In the genomic region with DNA sequence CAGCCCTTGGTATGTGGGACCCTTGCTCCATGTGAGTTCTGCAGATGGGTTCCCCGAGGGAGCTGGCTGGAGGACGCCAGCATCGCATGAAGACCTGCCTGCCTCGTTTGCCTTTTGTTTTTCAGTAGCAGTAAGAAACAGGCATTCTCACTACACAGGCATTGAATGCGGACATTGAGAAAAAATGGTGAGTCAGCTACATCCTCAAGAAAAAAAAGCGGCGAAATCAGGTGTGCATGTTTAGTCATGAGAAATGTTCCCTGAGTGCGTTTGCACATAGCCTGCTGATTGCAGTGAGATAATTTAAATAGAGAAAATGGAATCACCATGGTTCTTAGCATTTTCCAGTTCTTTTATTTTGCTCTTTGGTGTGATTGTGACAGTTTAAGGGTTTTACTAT, we compare ENCODE assay signal across 18 cellular contexts. TPM values are rescaled to one million over a fixed set of nuclear protein-coding genes. Genes with fewer than 3 reads are reported as not detected.
A peak's percentile ranks its signal among the peaks of the same experiment; 100 is the strongest.
DNase-seq lines count a peak whose midpoint lies in the region; ATAC-seq and TF ChIP-seq lines count a peak whose summit lies in the region.
"Had no signal": no experiment of that assay in that cellular context is flagged by ENCODE, and none has a peak within 500 bp of the region (broad histone marks: within the 10 kb centered on the region; RNA-seq: fewer than 3 reads in every experiment).

No MANE protein-coding gene starts in this region.

- in situ Hi-C loops in GM13977 (cut with MboI; ENCODE audit: low pct_unique_long_range_greater_than_20kb, low sequenced_read_pairs, unreplicated experiment), result no loop called here

- H3K9me3 Mint-ChIP-seq in CD14-positive monocyte, result peaks cover 0 to 6% (median 2%) of the 10 kb centered on the region in 7 donors
- H3K9me3 Mint-ChIP-seq: activated naive CD8-positive, alpha-beta T cell treated with anti-CD3 and anti-CD28 coated beads, Interleukin-2, amount 10 ng/mL, durations not matched to agents 7 days and 5 days had no signal

- peak overlapping the region in 36 of 59 donors; percentile 0 to 78 (median 52) for H3K27ac ChIP-seq in dorsolateral prefrontal cortex
- H3K27ac ChIP-seq: VCaP had no signal

- H3K27me3 ChIP-seq in H7 (ENCODE audit: control insufficient read depth, insufficient read depth, low read length) (no peaks in the 10 kb centered on the region), dorsolateral prefrontal cortex (peaks cover 0 to 54% (median 9%) of the 10 kb centered on the region in 45 donors), neuron (ENCODE audit: insufficient read depth, low read length) (no peaks in the 10 kb centered on the region)

- H3K4me3 Mint-ChIP-seq in CD14-positive monocyte, result no peak overlapping the region
- H3K4me3 Mint-ChIP-seq: activated CD8-positive, alpha-beta memory T cell treated with anti-CD3 and anti-CD28 coated beads, Interleukin-2, amount 10 ng/mL, durations not matched to agents 7 days and 5 days; activated naive CD8-positive, alpha-beta T cell treated with anti-CD3 and anti-CD28 coated beads, Interleukin-2, amount 10 ng/mL, durations not matched to agents 7 days and 5 days had no signal

- no peak overlapping the region for H2AFZ ChIP-seq in neuron (ENCODE audit: low read depth, low read length)

- intact Hi-C loops in dorsolateral prefrontal cortex (cut with DNase I) (no loop called here), CD14-positive monocyte (cut with micrococcal nuclease) (no loop called here)

- H3K9me3 ChIP-seq in neuron (ENCODE audit: low read length), result no peaks in the 10 kb centered on the region
- H3K9me3 ChIP-seq: SK-N-SH had no signal

- TF ChIP-seq CTCF in dorsolateral prefrontal cortex (IDR thresholded peaks at IDR 0.05 in 54 of 56, conservative IDR thresholded peaks at IDR 0.05 in 2 of 56; ENCODE audit: low read depth in 1 of 56, partially characterized antibody in 56 of 56) (no peak), CD14-positive monocyte (IDR thresholded peaks at IDR 0.05) (no peak), GM13977 (IDR thresholded peaks at IDR 0.05; ENCODE audit: extremely low read depth, insufficient read depth, missing control alignments) (no peak)

- DNase-seq in H7, result peak; percentile 52
- DNase-seq in RKO (ENCODE audit: low spot score), result peak; percentile 47
- DNase-seq in dorsolateral prefrontal cortex, result no peak
- DNase-seq in CD14-positive monocyte (ENCODE audit: low spot score), result no peak
- no peak for DNase-seq in GM13977 (ENCODE audit: low spot score)
- DNase-seq: activated CD8-positive, alpha-beta memory T cell treated with anti-CD3 and anti-CD28 coated beads, Interleukin-2, amount 10 ng/mL, durations not matched to agents 7 days and 5 days; activated naive CD8-positive, alpha-beta T cell treated with anti-CD3 and anti-CD28 coated beads, Interleukin-2, amount 10 ng/mL, durations not matched to agents 7 days and 5 days; AML-193; Kasumi-1; NCI-H1930 had no signal

- no peak overlapping the region for H3K4me3 ChIP-seq in H7 (ENCODE audit: insufficient read depth, low read depth, low read length)
- peak overlapping the region; percentile 3 to 66 (median 46) for H3K4me3 ChIP-seq in dorsolateral prefrontal cortex
- H3K4me3 ChIP-seq in neuron (ENCODE audit: low read length), result peak overlapping the region; percentile 61

- peaks cover 1 to 21% (median 18%) of the 10 kb centered on the region in 3 donors for H3K27me3 Mint-ChIP-seq in CD14-positive monocyte (ENCODE audit: low read depth in 3 of 3)
- H3K27me3 Mint-ChIP-seq: progenitor cell of endocrine pancreas had no signal

- peaks cover 21% of the 10 kb centered on the region for H3K4me1 ChIP-seq in neuron (ENCODE audit: insufficient read depth, low read length)

- ATAC-seq in HG03025 (IDR thresholded peaks at IDR 0.05; ENCODE audit: low FRiP score, unreplicated experiment) (no peak), HG02852 (IDR thresholded peaks at IDR 0.05; ENCODE audit: unreplicated experiment) (no peak)
- ATAC-seq: activated CD8-positive, alpha-beta memory T cell treated with anti-CD3 and anti-CD28 coated beads, Interleukin-2, amount 10 ng/mL, durations not matched to agents 7 days and 5 days had no signal

- no peaks in the 10 kb centered on the region for H3K36me3 ChIP-seq in H7 (replicated peaks; ENCODE audit: control insufficient read depth, insufficient read depth, low read length)
- no peaks in the 10 kb centered on the region for H3K36me3 ChIP-seq in neuron (ENCODE audit: insufficient read depth, low read length)

- H3K36me3 Mint-ChIP-seq in CD14-positive monocyte, result no peaks in the 10 kb centered on the region
- H3K36me3 Mint-ChIP-seq: activated CD8-positive, alpha-beta memory T cell treated with anti-CD3 and anti-CD28 coated beads, Interleukin-2, amount 10 ng/mL, durations not matched to agents 7 days and 5 days; activated naive CD8-positive, alpha-beta T cell treated with anti-CD3 and anti-CD28 coated beads, Interleukin-2, amount 10 ng/mL, durations not matched to agents 7 days and 5 days had no signal

- peaks cover 4% of the 10 kb centered on the region for H3K4me1 Mint-ChIP-seq in CD14-positive monocyte
- H3K4me1 Mint-ChIP-seq: activated naive CD8-positive, alpha-beta T cell treated with anti-CD3 and anti-CD28 coated beads, Interleukin-2, amount 10 ng/mL, durations not matched to agents 7 days and 5 days had no signal

- no peak overlapping the region for H3K27ac Mint-ChIP-seq in CD14-positive monocyte
- H3K27ac Mint-ChIP-seq: activated CD8-positive, alpha-beta memory T cell treated with anti-CD3 and anti-CD28 coated beads, Interleukin-2, amount 10 ng/mL, durations not matched to agents 7 days and 5 days; activated naive CD8-positive, alpha-beta T cell treated with anti-CD3 and anti-CD28 coated beads, Interleukin-2, amount 10 ng/mL, durations not matched to agents 7 days and 5 days had no signal

RNA-seq across cellular contexts. Expression of gene CLDN34, which starts 54.1 kb away (rescaled TPM):
- total RNA-seq in H7 (2014; rRNA removed; shearing (Covaris generic)), result 0.52 TPM in 1 of 2 replicates, not detected in the other
- 1 to 10 TPM in 81 of 120 experiments, under 1 TPM in 25, not detected in 14; 0.45 to 5.5 (median 1.4) TPM for total RNA-seq in dorsolateral prefrontal cortex
- not detected for polyA plus RNA-seq in CD14-positive monocyte
- total RNA-seq: activated CD8-positive, alpha-beta memory T cell treated with anti-CD3 and anti-CD28 coated beads, Interleukin-2, amount 10 ng/mL, durations not matched to agents 7 days and 5 days; activated naive CD8-positive, alpha-beta T cell treated with anti-CD3 and anti-CD28 coated beads, Interleukin-2, amount 10 ng/mL, durations not matched to agents 7 days and 5 days; mononuclear cell had no signal
- polyA plus RNA-seq: SK-N-SH, urinary bladder had no signal

Comparison
In these comparisons a context has a peak if more than half of its experiments do, and no peak if none do; other contexts are left out.
1. DNase-seq: peak in H7 (single experiment) and RKO (single experiment); none in dorsolateral prefrontal cortex (0 of 10), CD14-positive monocyte (single experiment) and GM13977 (single experiment).